Comparison of ENCODE assay signal across 24 cellular contexts in the genomic region with DNA sequence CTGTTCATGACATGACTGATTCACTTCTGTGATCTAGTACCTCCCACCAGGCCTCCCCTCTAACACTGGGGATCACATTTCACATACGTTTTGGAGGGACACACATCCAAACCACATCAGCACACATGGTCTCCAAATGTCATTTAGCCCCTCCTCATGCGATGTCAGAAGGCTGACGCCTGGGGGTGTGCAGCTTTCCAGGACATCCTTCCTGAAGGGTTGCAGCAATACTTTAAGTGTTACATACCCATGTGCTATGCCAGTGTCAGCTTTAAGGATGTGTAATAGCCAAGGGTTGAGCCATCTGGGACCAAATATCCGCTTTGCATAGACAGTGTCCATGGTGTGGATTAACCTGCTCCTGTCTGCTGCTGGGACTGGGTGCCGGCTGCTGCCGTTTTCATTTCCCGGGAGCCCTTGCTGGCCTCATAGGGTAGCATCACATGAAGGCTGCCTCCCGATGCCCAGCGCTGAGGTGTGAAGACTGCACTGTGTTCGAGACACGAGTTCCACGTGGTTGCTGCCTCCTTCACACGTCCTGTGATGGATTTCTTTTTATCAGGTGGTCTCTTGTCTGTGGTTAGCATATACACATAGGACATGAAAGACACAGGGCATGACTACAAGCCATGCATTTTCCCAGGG.
DNase-seq lines count a peak whose midpoint lies in the region; ATAC-seq, FAIRE-seq and TF ChIP-seq lines count a peak whose summit lies in the region.
"Had no signal": no experiment of that assay in that cellular context is flagged by ENCODE, and none has a peak within 500 bp of the region (broad histone marks: within the 10 kb centered on the region; RNA-seq: fewer than 3 reads in every experiment).

No MANE protein-coding gene starts in this region.

- no peak overlapping the region for H4K91ac ChIP-seq in H1 (replicated peaks; ENCODE audit: insufficient read length, low read length)

- no peak for TF ChIP-seq RAD21 in H1 (IDR thresholded peaks at IDR 0.05 in 1 of 2, conservative IDR thresholded peaks at IDR 0.05 in 1 of 2; ENCODE audit: low read depth in 2 of 2, low read length in 2 of 2)

- 96% methylated on average over 13 of the region's 13 CpGs; no CpG with 5 or more reads in 1 of the 2 experiments for WGBS in H1 (ENCODE audit: extremely low coverage in 1 of 2, insufficient coverage in 1 of 2, insufficient read length in 1 of 2, insufficient replicate concordance in 2 of 2, low coverage in 1 of 2, low lambda C conversion rate in 2 of 2, missing lambda C conversion rate in 1 of 2), 2 experiments

- TF ChIP-seq EP300 in H1 (IDR thresholded peaks at IDR 0.05; ENCODE audit: borderline replicate concordance in 1 of 2, low read depth in 2 of 2, low read length in 2 of 2), result no peak

- H3K27me3 ChIP-seq in H1 (replicated peaks in 1 of 4; ENCODE audit: control insufficient read depth in 3 of 4, extremely low read depth in 1 of 4, insufficient read depth in 3 of 4, low read length in 3 of 4) (no peaks in the 10 kb centered on the region), dorsolateral prefrontal cortex (peaks cover 0 to 5% (median 0%) of the 10 kb centered on the region in 45 donors)
- H3K27me3 ChIP-seq: cardiac muscle cell, esophagus muscularis mucosa had no signal

- no peak overlapping the region for H2AK5ac ChIP-seq in H1 (ENCODE audit: low read depth, low read length)

- no peak overlapping the region for H3K9ac ChIP-seq in H1 (replicated peaks in 1 of 4; ENCODE audit: extremely low read depth in 1 of 4, low read depth in 3 of 4, low read length in 3 of 4)
- H3K9ac ChIP-seq: KMS-11 had no signal

- no peak overlapping the region for H3K56ac ChIP-seq in H1 (replicated peaks; ENCODE audit: insufficient read length, low read depth, low read length)

- H4K5ac ChIP-seq in H1 (ENCODE audit: insufficient read length, low read depth, low read length), result no peak overlapping the region

- H3K79me2 ChIP-seq in H1 (ENCODE audit: control insufficient read depth in 1 of 2, insufficient read depth in 2 of 2, low read length in 2 of 2), result no peaks in the 10 kb centered on the region

- H3K4me3 ChIP-seq in H1 (ENCODE audit: extremely low read depth in 1 of 4, insufficient read depth in 2 of 4, low read depth in 3 of 4, low read length in 4 of 4) (no peak overlapping the region), dorsolateral prefrontal cortex (no peak overlapping the region)
- H3K4me3 ChIP-seq: cardiac muscle cell, esophagus muscularis mucosa, HAP-1, psoas muscle had no signal

- H2BK120ac ChIP-seq in H1 (replicated peaks; ENCODE audit: low read depth, low read length), result no peak overlapping the region

- no peak overlapping the region for H2BK12ac ChIP-seq in H1 (ENCODE audit: low read depth, low read length)

- H3K27ac ChIP-seq in H1 (ENCODE audit: low read depth, low read length) (no peak overlapping the region), dorsolateral prefrontal cortex (no peak overlapping the region)
- H3K27ac ChIP-seq: cardiac muscle cell, esophagus muscularis mucosa, KMS-11, psoas muscle had no signal

- no peak for TF ChIP-seq POLR2A in H1 (IDR thresholded peaks at IDR 0.05; ENCODE audit: control extremely low read depth in 1 of 2, low read depth in 2 of 2, low read length in 2 of 2)

- no peaks in the 10 kb centered on the region for H3K36me3 ChIP-seq in H1 (ENCODE audit: control insufficient read depth in 2 of 4, insufficient read depth in 4 of 4, low read length in 3 of 4)
- H3K36me3 ChIP-seq: cardiac muscle cell, esophagus muscularis mucosa, HAP-1 had no signal

- H3K4me1 ChIP-seq in H1 (replicated peaks in 1 of 4; ENCODE audit: control insufficient read depth in 3 of 4, insufficient read depth in 4 of 4, low read length in 3 of 4), result no peaks in the 10 kb centered on the region
- H3K4me1 ChIP-seq: HAP-1, psoas muscle had no signal

- H2BK15ac ChIP-seq in H1 (ENCODE audit: low read length), result no peak overlapping the region

- H3K9me3 ChIP-seq in H1 (ENCODE audit: insufficient read depth in 2 of 2, low read depth in 1 of 2, low read length in 1 of 2), result peaks cover 2 to 4% of the 10 kb centered on the region in 2 experiments; a peak in 3 of 4 replicates
- H3K9me3 ChIP-seq: HAP-1 had no signal

- H2BK20ac ChIP-seq in H1 (ENCODE audit: low read length), result no peak overlapping the region

- CTCF ChIA-PET in H1 (lab: Charles Lee; ENCODE audit: partially characterized antibody), result interaction anchor here (1.4 to 1.6 kb wide), 2 partner anchors 14 to 77 kb away, joined by 3 to 5 read pairs; no protein-coding TSS in a partner anchor

- H2AFZ ChIP-seq in H1 (ENCODE audit: low read length), result peak overlapping the region; percentile 27; the same call in 1 of the 2 replicates

- intact Hi-C loops in posterior vena cava (cut with DNase I), result no loop called here
- intact Hi-C loops in dorsolateral prefrontal cortex (cut with DNase I), result no loop called here

- no peak for ATAC-seq in GM18907 (IDR thresholded peaks at IDR 0.05; ENCODE audit: unreplicated experiment)
- no peak for ATAC-seq in GM21529 (IDR thresholded peaks at IDR 0.05; ENCODE audit: unreplicated experiment)
- ATAC-seq: activated CD8-positive, alpha-beta T cell treated with anti-CD3 and anti-CD28 coated beads, Interleukin-2, amount 10 ng/mL, durations not matched to agents 7 days and 5 days; psoas muscle; stimulated activated naive B cell treated with anti-CD40 and anti-IgM and Interleukin-4, amounts not matched to agents 10 μg/mL and 1 μg/mL and 100 μg/mL, for 72 hours; WTC11 had no signal

- no peaks in the 10 kb centered on the region for H3K79me1 ChIP-seq in H1 (ENCODE audit: low read depth, low read length)

- no peaks in the 10 kb centered on the region for H4K20me1 ChIP-seq in H1 (replicated peaks in 1 of 2; ENCODE audit: control insufficient read depth in 1 of 2, insufficient read depth in 2 of 2, low read length in 2 of 2)

- POLR2A ChIA-PET in H1 (lab: Charles Lee; ENCODE audit: partially characterized antibody), result no interaction called here

- H3K4me2 ChIP-seq in H1 (ENCODE audit: insufficient read depth in 1 of 2, low read depth in 2 of 2, low read length in 2 of 2), result no peak overlapping the region
- H3K4me2 ChIP-seq: KMS-11 had no signal

- no peak overlapping the region for H3K23ac ChIP-seq in H1 (ENCODE audit: insufficient read length)

- H4K8ac ChIP-seq in H1 (ENCODE audit: extremely low read depth, insufficient read depth, low read length), result no peak overlapping the region

- no peaks in the 10 kb centered on the region for H3K23me2 ChIP-seq in H1 (ENCODE audit: low read depth, low read length)

- FAIRE-seq in H1 (lab: Jason Lieb, UNC), result no peak

- peak; percentile 52 for DNase-seq in AG09319 (ENCODE audit: extremely low read depth, low read depth)
- peak; percentile 8 for DNase-seq in HS-27A (ENCODE audit: low read depth)
- no peak for DNase-seq in H1 (ENCODE audit: low read depth in 1 of 2, low spot score in 2 of 2)
- peak; percentile 25 for DNase-seq in posterior vena cava (ENCODE audit: low spot score)
- DNase-seq in DMS153 (lab: John Stamatoyannopoulos, UW), result no peak
- DNase-seq in dorsolateral prefrontal cortex, result no peak
- DNase-seq: activated CD8-positive, alpha-beta T cell treated with anti-CD3 and anti-CD28 coated beads, Interleukin-2, amount 10 ng/mL, durations not matched to agents 7 days and 5 days; activated naive CD8-positive, alpha-beta T cell treated with anti-CD3 and anti-CD28 coated beads, Interleukin-2, amount 10 ng/mL, durations not matched to agents 7 days and 5 days; hippocampal formation; islet precursor cell; mesendoderm; NCI-H1048; nephron progenitor cell; psoas muscle; SHP77; stimulated activated naive B cell treated with anti-CD40 and anti-IgM and Interleukin-4, amounts not matched to agents 10 μg/mL and 1 μg/mL and 100 μg/mL, for 72 hours; T-helper 2 cell had no signal

- no peak overlapping the region for H3K4ac ChIP-seq in H1 (replicated peaks; ENCODE audit: insufficient read length, low read depth, low read length)

- no peak overlapping the region for H3K14ac ChIP-seq in H1 (ENCODE audit: insufficient read length)

- H3K18ac ChIP-seq in H1 (ENCODE audit: extremely low read depth, low read length), result no peak overlapping the region

- no peak overlapping the region for H2BK5ac ChIP-seq in H1 (ENCODE audit: low read depth, low read length)

- TF ChIP-seq CTCF in AG09319 (IDR thresholded peaks at IDR 0.05; ENCODE audit: low read depth, low read length) (no peak), H1 (IDR thresholded peaks at IDR 0.05; ENCODE audit: control extremely low read depth in 1 of 3, insufficient read depth in 1 of 3, low read depth in 1 of 3, low read length in 3 of 3) (no peak), dorsolateral prefrontal cortex (IDR thresholded peaks at IDR 0.05 in 54 of 56, conservative IDR thresholded peaks at IDR 0.05 in 2 of 56; ENCODE audit: low read depth in 1 of 56, partially characterized antibody in 56 of 56) (no peak)

TF ChIP-seq in H1, 55 proteins besides CTCF, POLR2A, EP300 and RAD21:
- TF ChIP-seq RFX5 (IDR thresholded peaks at IDR 0.05; ENCODE audit: borderline replicate concordance, low read depth, low read length) (no peak), ZNF274 (IDR thresholded peaks at IDR 0.05; ENCODE audit: borderline replicate concordance, extremely low read depth, low read length) (no peak), SIN3A (conservative IDR thresholded peaks at IDR 0.05 in 1 of 2, IDR thresholded peaks at IDR 0.05 in 1 of 2; ENCODE audit: low read depth in 1 of 2, low read length in 2 of 2) (no peak), CREB1 (IDR thresholded peaks at IDR 0.05) (no peak), RXRA (IDR thresholded peaks at IDR 0.05; ENCODE audit: insufficient read depth, low read depth, low read length) (no peak), BRCA1 (IDR thresholded peaks at IDR 0.05; ENCODE audit: low read depth, low read length) (no peak), KDM4A (IDR thresholded peaks at IDR 0.05; ENCODE audit: low read depth, low read length, severe bottlenecking) (no peak)

Comparison
In these comparisons a context has a peak if more than half of its experiments do, and no peak if none do; other contexts are left out.
1. DNase-seq: peak in AG09319 (single experiment), HS-27A (single experiment) and posterior vena cava (single experiment); none in H1 (0 of 2), DMS153 (single experiment) and dorsolateral prefrontal cortex (0 of 10).